Comparison of ENCODE assay signal across 31 cellular contexts in the genomic region with DNA sequence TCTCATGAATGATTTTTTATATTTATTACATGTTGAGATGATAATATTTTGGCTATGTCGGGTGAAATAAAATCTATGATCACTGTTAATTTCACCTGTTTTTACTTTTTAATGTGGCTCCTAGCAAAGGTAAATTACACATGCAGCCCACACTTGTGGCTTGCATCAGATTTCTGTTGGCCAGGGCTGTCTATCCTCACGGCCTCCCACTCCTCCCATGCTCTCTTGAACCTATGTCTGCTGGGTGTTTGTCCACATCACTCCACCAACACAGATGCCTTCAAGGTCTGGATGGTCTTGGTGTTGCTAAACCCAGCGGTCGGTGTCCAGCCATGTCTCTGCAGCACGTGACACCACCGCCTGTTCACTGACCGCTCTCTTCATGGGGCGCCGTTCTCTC.
"Had no signal": no experiment of that assay in that cellular context is flagged by ENCODE, and none has a peak within 500 bp of the region (broad histone marks: within the 10 kb centered on the region; RNA-seq: fewer than 3 reads in every experiment).

No MANE protein-coding gene starts in this region.

- H3K4me1 Mint-ChIP-seq: naive B cell; neural crest cell; stimulated activated memory B cell treated with anti-CD40 and anti-IgM and Interleukin-4, amounts not matched to agents 10 μg/mL and 1 μg/mL and 100 μg/mL, for 72 hours; stimulated activated naive CD8-positive, alpha-beta T cell treated with anti-CD3 and anti-CD28 coated beads, Interleukin-15, amount 100 ng/mL, for 72 hours had no signal

- H3K27me3 ChIP-seq: pancreas, right lobe of liver, spleen, suprapubic skin, testis, tibial artery, transverse colon, upper lobe of right lung, uterus had no signal

- H3K9me3 ChIP-seq: pancreas, prostate gland, right lobe of liver, spleen, suprapubic skin, testis, tibial artery, transverse colon, upper lobe of right lung, uterus had no signal

- H3K36me3 Mint-ChIP-seq: naive B cell; naive thymus-derived CD8-positive, alpha-beta T cell; natural killer cell treated with Interleukin-12 subunit alpha and Interleukin-12 subunit beta and Interleukin-15 and Interleukin-18, amount 100 ng/mL, for 72 hours; stimulated activated memory B cell treated with anti-CD40 and anti-IgM and Interleukin-4, amounts not matched to agents 10 μg/mL and 1 μg/mL and 100 μg/mL, for 72 hours; type B pancreatic cell had no signal

- H3K27me3 Mint-ChIP-seq: naive B cell; naive thymus-derived CD8-positive, alpha-beta T cell; natural killer cell treated with Interleukin-12 subunit alpha and Interleukin-12 subunit beta and Interleukin-15 and Interleukin-18, amount 100 ng/mL, for 72 hours; stimulated activated memory B cell treated with anti-CD40 and anti-IgM and Interleukin-4, amounts not matched to agents 10 μg/mL and 1 μg/mL and 100 μg/mL, for 72 hours; stimulated activated naive CD8-positive, alpha-beta T cell treated with anti-CD3 and anti-CD28 coated beads, Interleukin-15, amount 100 ng/mL, for 72 hours; type B pancreatic cell had no signal

- H3K4me3 Mint-ChIP-seq: naive B cell; naive thymus-derived CD8-positive, alpha-beta T cell; natural killer cell treated with Interleukin-12 subunit alpha and Interleukin-12 subunit beta and Interleukin-15 and Interleukin-18, amount 100 ng/mL, for 72 hours; nephron progenitor cell; neural crest cell; stimulated activated memory B cell treated with anti-CD40 and anti-IgM and Interleukin-4, amounts not matched to agents 10 μg/mL and 1 μg/mL and 100 μg/mL, for 72 hours; stimulated activated naive CD8-positive, alpha-beta T cell treated with anti-CD3 and anti-CD28 coated beads, Interleukin-15, amount 100 ng/mL, for 72 hours; type B pancreatic cell had no signal

- ATAC-seq: naive thymus-derived CD8-positive, alpha-beta T cell; natural killer cell treated with Interleukin-12 subunit alpha and Interleukin-12 subunit beta and Interleukin-15 and Interleukin-18, amount 100 ng/mL, for 72 hours; pancreas; right cardiac atrium; right lobe of liver; stimulated activated memory B cell treated with anti-CD40 and anti-IgM and Interleukin-4, amounts not matched to agents 10 μg/mL and 1 μg/mL and 100 μg/mL, for 72 hours; stimulated activated naive CD8-positive, alpha-beta T cell treated with anti-CD3 and anti-CD28 coated beads, Interleukin-15, amount 100 ng/mL, for 72 hours; stimulated activated naive CD8-positive, alpha-beta T cell treated with anti-CD3 and anti-CD28 coated beads, Interleukin-15, Interleukin-2, amounts not matched to agents 100 U/mL and 50 U/mL, for 24 hours had no signal

- H3K4me2 ChIP-seq: smooth muscle cell had no signal

- H3K27ac Mint-ChIP-seq: naive B cell; naive thymus-derived CD8-positive, alpha-beta T cell; natural killer cell treated with Interleukin-12 subunit alpha and Interleukin-12 subunit beta and Interleukin-15 and Interleukin-18, amount 100 ng/mL, for 72 hours; nephron progenitor cell; stimulated activated memory B cell treated with anti-CD40 and anti-IgM and Interleukin-4, amounts not matched to agents 10 μg/mL and 1 μg/mL and 100 μg/mL, for 72 hours; stimulated activated naive CD8-positive, alpha-beta T cell treated with anti-CD3 and anti-CD28 coated beads, Interleukin-15, amount 100 ng/mL, for 72 hours; type B pancreatic cell had no signal

- H3K9me3 Mint-ChIP-seq: naive B cell; naive thymus-derived CD8-positive, alpha-beta T cell; natural killer cell treated with Interleukin-12 subunit alpha and Interleukin-12 subunit beta and Interleukin-15 and Interleukin-18, amount 100 ng/mL, for 72 hours; nephron progenitor cell; neural crest cell; stimulated activated memory B cell treated with anti-CD40 and anti-IgM and Interleukin-4, amounts not matched to agents 10 μg/mL and 1 μg/mL and 100 μg/mL, for 72 hours; stimulated activated naive CD8-positive, alpha-beta T cell treated with anti-CD3 and anti-CD28 coated beads, Interleukin-15, amount 100 ng/mL, for 72 hours; type B pancreatic cell had no signal

- H3K4me3 ChIP-seq: pancreas, prostate gland, right lobe of liver, skin epidermis, smooth muscle cell, spleen, suprapubic skin, testis, tibial artery, transverse colon, upper lobe of right lung, uterus had no signal

- H3K27ac ChIP-seq: pancreas, prostate gland, right lobe of liver, skin epidermis, spleen, suprapubic skin, testis, tibial artery, transverse colon, upper lobe of right lung, uterus had no signal

- H3K36me3 ChIP-seq: pancreas, right lobe of liver, spleen, suprapubic skin, transverse colon, upper lobe of right lung, uterus had no signal

- H3K4me1 ChIP-seq: pancreas, prostate gland, right lobe of liver, suprapubic skin, testis, transverse colon, uterus had no signal

- DNase-seq: naive B cell; naive thymus-derived CD8-positive, alpha-beta T cell; nephron progenitor cell; occipital lobe; pancreas; retina; right cardiac atrium; right lobe of liver; spleen; stimulated activated CD4-positive, alpha-beta T cell treated with anti-CD3 and anti-CD28 coated beads, Interleukin-12 subunit alpha, Interleukin-12 subunit beta, amount 100 ng/mL, for 4 hours; stimulated activated CD4-positive, alpha-beta T cell treated with anti-CD3 and anti-CD28 coated beads, Interleukin-1b, Interleukin-23, amount 100 ng/mL, for 48 hours; stimulated activated CD4-positive, alpha-beta T cell treated with anti-CD3 and anti-CD28 coated beads, Interleukin-4, amount 100 ng/mL, for 1 hour; stimulated activated CD4-positive, alpha-beta T cell treated with anti-CD3 and anti-CD28 coated beads, Interleukin-4, amount 100 ng/mL, for 4 hours; stimulated activated CD8-positive, alpha-beta memory T cell treated with anti-CD3 and anti-CD28 coated beads, Interleukin-4, amount 100 ng/mL, for 48 hours; stimulated activated naive CD4-positive, alpha-beta T cell; stimulated activated naive CD8-positive, alpha-beta T cell treated with anti-CD3 and anti-CD28 coated beads, Interleukin-15, amount 100 ng/mL, for 72 hours; stimulated activated naive CD8-positive, alpha-beta T cell treated with anti-CD3 and anti-CD28 coated beads, Interleukin-15, Interleukin-2, amounts not matched to agents 100 U/mL and 50 U/mL, for 24 hours; substantia nigra; testis; tibial artery; transverse colon; upper lobe of right lung; uterus had no signal
